21 cellular contexts compared by ENCODE assay signal in genomic region chr2:126494593-126494992, GRCh38.
DNase-seq lines count a peak whose midpoint lies in the region; ATAC-seq, FAIRE-seq and TF ChIP-seq lines count a peak whose summit lies in the region.
"Had no signal": no experiment of that assay in that cellular context is flagged by ENCODE, and none has a peak within 500 bp of the region (broad histone marks: within the 10 kb centered on the region; RNA-seq: fewer than 3 reads in every experiment).

No MANE protein-coding gene starts in this region.

- H4K20me1 ChIP-seq in MM.1S (ENCODE audit: insufficient read depth, low read length) = no peaks in the 10 kb centered on the region

- no peaks in the 10 kb centered on the region for H3K9me3 ChIP-seq in MM.1S (replicated peaks; ENCODE audit: insufficient read depth, low read length)
- H3K9me3 ChIP-seq in gastroesophageal sphincter = peaks cover 0 to 13% (median 0%) of the 10 kb centered on the region in 3 donors

- no peaks in the 10 kb centered on the region for H3K79me2 ChIP-seq in MM.1S (ENCODE audit: low read length)

- no peak for TF ChIP-seq CTCF in MM.1S (IDR thresholded peaks at IDR 0.05; ENCODE audit: low read length)
- TF ChIP-seq CTCF in gastroesophageal sphincter (IDR thresholded peaks at IDR 0.05) = no peak

- intact Hi-C loops in posterior vena cava (cut with DNase I) = no loop called here

- no peaks in the 10 kb centered on the region for H3K9me2 ChIP-seq in MM.1S (replicated peaks; ENCODE audit: insufficient read depth, low read length)

- TF ChIP-seq POLR2A in gastroesophageal sphincter (IDR thresholded peaks at IDR 0.05) = no peak

- no peak overlapping the region for H3K9ac ChIP-seq in MM.1S (ENCODE audit: low read length)

- DNase-seq in GM18507 (ENCODE audit: extremely low spot score, insufficient read length, low read depth) (no peak), MM.1S (peak; percentile 9), NCI-H2171 (lab: John Stamatoyannopoulos, UW) (no peak), posterior vena cava (ENCODE audit: low spot score) (no peak)
- DNase-seq: GOT3, HCEC 1CT, Karpas-422, NCI-H1694, NCI-H2081, NCI-H2171 treated with DMSO at 0.1 percent for 48 hours, NCI-H446, NCI-H526 treated with DMSO at 0.1 percent for 48 hours, T-helper 1 cell had no signal

- H3K27me3 ChIP-seq in MM.1S (replicated peaks; ENCODE audit: insufficient read depth, low read length) (no peaks in the 10 kb centered on the region), gastroesophageal sphincter (no peaks in the 10 kb centered on the region)
- H3K27me3 ChIP-seq: SJSA1 had no signal

- no peak overlapping the region for H2AFZ ChIP-seq in MM.1S (ENCODE audit: low read length)

- H3K4me2 ChIP-seq in MM.1S (ENCODE audit: low read depth, low read length) = no peak overlapping the region

- no peaks in the 10 kb centered on the region for H3K36me3 ChIP-seq in MM.1S (replicated peaks; ENCODE audit: insufficient read depth, low read length)
- no peaks in the 10 kb centered on the region for H3K36me3 ChIP-seq in gastroesophageal sphincter
- H3K36me3 ChIP-seq: SJSA1 had no signal

- ATAC-seq in GM18873 (IDR thresholded peaks at IDR 0.05; ENCODE audit: low FRiP score, unreplicated experiment) (peak; percentile 42), HG02938 (IDR thresholded peaks at IDR 0.05; ENCODE audit: unreplicated experiment) (peak; percentile 42), gastroesophageal sphincter (no peak)
- ATAC-seq: GM12878, Right ventricle myocardium inferior had no signal

- FAIRE-seq in GM18507 (lab: Jason Lieb, UNC) = peak; percentile 48
- FAIRE-seq: A204.1, D721Med, GM12878 had no signal

- H3K27ac ChIP-seq in MM.1S (ENCODE audit: low read length) (no peak overlapping the region), gastroesophageal sphincter (no peak overlapping the region)
- H3K27ac ChIP-seq: SJSA1 had no signal

- 0 out of 2 replicates have a peak, but pooled peaks cover 13% of the 10 kb centered on the region for H3K4me1 ChIP-seq in MM.1S (ENCODE audit: low read length)
- no peaks in the 10 kb centered on the region for H3K4me1 ChIP-seq in gastroesophageal sphincter
- H3K4me1 ChIP-seq: SJSA1 had no signal

- H3F3A ChIP-seq in MM.1S (ENCODE audit: insufficient read depth, low read length) = no peaks in the 10 kb centered on the region

- H3K4me3 ChIP-seq in MM.1S (ENCODE audit: low read length) (no peak overlapping the region), gastroesophageal sphincter (no peak overlapping the region)
- H3K4me3 ChIP-seq: GM12878, SJSA1 had no signal

- TF ChIP-seq EP300 in gastroesophageal sphincter (IDR thresholded peaks at IDR 0.05) = no peak
